12 cellular contexts compared by ENCODE assay signal in genomic region chr1:229035054-229035747, GRCh38.
DNase-seq lines count a peak whose midpoint lies in the region; ATAC-seq and TF ChIP-seq lines count a peak whose summit lies in the region.
"Had no signal": no experiment of that assay in that cellular context is flagged by ENCODE, and none has a peak within 500 bp of the region (broad histone marks: within the 10 kb centered on the region; RNA-seq: fewer than 3 reads in every experiment).

No MANE protein-coding gene starts in this region.

- H3K36me3 Mint-ChIP-seq in T-helper 17 cell (ENCODE audit: low read depth), result no peaks in the 10 kb centered on the region

- H3K4me2 ChIP-seq in DOHH2 (ENCODE audit: low read length), result peak overlapping the region; percentile 53
- H3K4me2 ChIP-seq: PC-9 had no signal

- H3K27ac ChIP-seq in DOHH2 (ENCODE audit: low read depth, low read length) (no peak overlapping the region), uterus (no peak overlapping the region)
- H3K27ac ChIP-seq: PC-9 had no signal

- no peak for TF ChIP-seq POLR2A in uterus (IDR thresholded peaks at IDR 0.05)

- H3K79me2 ChIP-seq in DOHH2 (ENCODE audit: control insufficient read depth, low read length), result no peaks in the 10 kb centered on the region

- H3K9me3 ChIP-seq in DOHH2 (ENCODE audit: control insufficient read depth, insufficient read depth, low read length) (no peaks in the 10 kb centered on the region), T-helper 17 cell (ENCODE audit: control insufficient read depth, low read length, poor library complexity, severe bottlenecking) (no peaks in the 10 kb centered on the region), uterus (no peaks in the 10 kb centered on the region)

- no peak for TF ChIP-seq CTCF in DOHH2 (IDR thresholded peaks at IDR 0.05; ENCODE audit: low read depth, low read length, poor library complexity, severe bottlenecking)
- no peak for TF ChIP-seq CTCF in uterus (IDR thresholded peaks at IDR 0.05)

- H3K4me3 Mint-ChIP-seq in T-helper 17 cell, result peak overlapping the region; percentile 73
- H3K4me3 Mint-ChIP-seq: activated T-cell treated with anti-CD3 and anti-CD28 coated beads, Interleukin-2, amount 50 U/mL, for 4 hours had no signal

- no peaks in the 10 kb centered on the region for H4K20me1 ChIP-seq in DOHH2 (ENCODE audit: control insufficient read depth, insufficient read depth, low read depth, low read length)

- ATAC-seq in GM19324 (IDR thresholded peaks at IDR 0.05; ENCODE audit: low FRiP score, unreplicated experiment), result peak; percentile 64
- peak; percentile 82 for ATAC-seq in HG02973 (IDR thresholded peaks at IDR 0.05; ENCODE audit: unreplicated experiment)
- ATAC-seq in T-helper 17 cell, result peak; percentile 32
- no peak for ATAC-seq in left ventricle myocardium superior

- H3K4me1 Mint-ChIP-seq in T-helper 17 cell, result peaks cover 66% of the 10 kb centered on the region

- H3K4me3 ChIP-seq in DOHH2 (ENCODE audit: low read length) (peak overlapping the region; percentile 38), uterus (no peak overlapping the region)
- H3K4me3 ChIP-seq: lung, PC-9 had no signal

- H3K27me3 ChIP-seq in DOHH2 (ENCODE audit: control insufficient read depth, low read length) (0 out of 2 replicates have a peak, but pooled peaks cover 3% of the 10 kb centered on the region), uterus (no peaks in the 10 kb centered on the region)

- H3K9me2 ChIP-seq in DOHH2 (replicated peaks; ENCODE audit: control insufficient read depth, low read length), result no peaks in the 10 kb centered on the region

- intact Hi-C loops in left ventricle myocardium superior (cut with micrococcal nuclease), result no loop called here
- intact Hi-C loops in uterus (cut with DNase I; ENCODE audit: low total_unique reads), result no loop called here

- H3K27ac Mint-ChIP-seq in T-helper 17 cell, result peak overlapping the region; percentile 78

- H3K4me1 ChIP-seq in DOHH2 (ENCODE audit: control insufficient read depth, low read length), result peaks cover 39% of the 10 kb centered on the region
- H3K4me1 ChIP-seq in uterus, result no peaks in the 10 kb centered on the region

- DNase-seq in T-helper 17 cell (no peak), NCI-H1048 (lab: John Stamatoyannopoulos, UW) (no peak), left ventricle myocardium superior (no peak), uterus (no peak)
- DNase-seq in activated effector memory CD4-positive, alpha-beta T cell treated with anti-CD3 and anti-CD28 coated beads, Interleukin-2, amount 50 U/mL, for 16 hours, result no peak
- DNase-seq: activated T-cell treated with anti-CD3 and anti-CD28 coated beads, Interleukin-2, amount 50 U/mL, for 4 hours; DMS 273 treated with DMSO at 0.1 percent for 48 hours; PC-9 had no signal

- H3K36me3 ChIP-seq in DOHH2 (ENCODE audit: control insufficient read depth, low read length) (no peaks in the 10 kb centered on the region), uterus (no peaks in the 10 kb centered on the region)

- no peaks in the 10 kb centered on the region for H3K27me3 Mint-ChIP-seq in T-helper 17 cell

- no peaks in the 10 kb centered on the region for H3F3A ChIP-seq in DOHH2 (ENCODE audit: control insufficient read depth, insufficient read depth)
